ENCODE assay signal across 1 cellular context in the genomic region with DNA sequence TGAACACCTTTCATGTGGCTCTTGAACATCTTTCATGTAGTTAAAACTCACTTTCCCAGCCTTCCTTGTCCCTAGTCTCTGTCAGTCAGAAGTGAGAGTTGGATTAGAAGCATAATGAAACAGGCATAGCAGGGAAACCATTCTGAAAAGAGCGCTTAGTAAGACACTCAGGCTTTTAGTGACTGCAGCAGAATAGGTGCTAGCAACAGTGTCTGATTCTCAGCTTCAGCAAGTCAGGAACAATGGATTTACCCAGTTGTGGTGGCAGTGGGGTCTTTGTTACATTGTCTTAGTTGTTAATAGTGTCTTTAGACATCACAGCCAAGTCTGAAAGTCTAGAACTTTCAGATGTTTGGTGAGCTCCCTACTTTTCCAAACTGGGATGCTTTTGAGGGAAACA.
TF ChIP-seq lines count a peak whose summit lies in the region.

No MANE protein-coding gene starts in this region.

TF ChIP-seq in WTC11, 78 proteins besides CTCF, POLR2A, EP300 and RAD21 (continued from another document):
- TF ChIP-seq, protein P1, sequence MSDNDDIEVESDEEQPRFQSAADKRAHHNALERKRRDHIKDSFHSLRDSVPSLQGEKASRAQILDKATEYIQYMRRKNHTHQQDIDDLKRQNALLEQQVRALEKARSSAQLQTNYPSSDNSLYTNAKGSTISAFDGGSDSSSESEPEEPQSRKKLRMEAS (CRISPR knock-in tag; IDR thresholded peaks at IDR 0.05) = no peak
- no peak for TF ChIP-seq MYBL2 (CRISPR knock-in tag; IDR thresholded peaks at IDR 0.05)
- no peak for TF ChIP-seq ZNF263 (CRISPR knock-in tag; IDR thresholded peaks at IDR 0.05; ENCODE audit: low read depth)
- no peak for TF ChIP-seq KAT7 (CRISPR knock-in tag; IDR thresholded peaks at IDR 0.05; ENCODE audit: borderline replicate concordance)
- TF ChIP-seq, protein P2, sequence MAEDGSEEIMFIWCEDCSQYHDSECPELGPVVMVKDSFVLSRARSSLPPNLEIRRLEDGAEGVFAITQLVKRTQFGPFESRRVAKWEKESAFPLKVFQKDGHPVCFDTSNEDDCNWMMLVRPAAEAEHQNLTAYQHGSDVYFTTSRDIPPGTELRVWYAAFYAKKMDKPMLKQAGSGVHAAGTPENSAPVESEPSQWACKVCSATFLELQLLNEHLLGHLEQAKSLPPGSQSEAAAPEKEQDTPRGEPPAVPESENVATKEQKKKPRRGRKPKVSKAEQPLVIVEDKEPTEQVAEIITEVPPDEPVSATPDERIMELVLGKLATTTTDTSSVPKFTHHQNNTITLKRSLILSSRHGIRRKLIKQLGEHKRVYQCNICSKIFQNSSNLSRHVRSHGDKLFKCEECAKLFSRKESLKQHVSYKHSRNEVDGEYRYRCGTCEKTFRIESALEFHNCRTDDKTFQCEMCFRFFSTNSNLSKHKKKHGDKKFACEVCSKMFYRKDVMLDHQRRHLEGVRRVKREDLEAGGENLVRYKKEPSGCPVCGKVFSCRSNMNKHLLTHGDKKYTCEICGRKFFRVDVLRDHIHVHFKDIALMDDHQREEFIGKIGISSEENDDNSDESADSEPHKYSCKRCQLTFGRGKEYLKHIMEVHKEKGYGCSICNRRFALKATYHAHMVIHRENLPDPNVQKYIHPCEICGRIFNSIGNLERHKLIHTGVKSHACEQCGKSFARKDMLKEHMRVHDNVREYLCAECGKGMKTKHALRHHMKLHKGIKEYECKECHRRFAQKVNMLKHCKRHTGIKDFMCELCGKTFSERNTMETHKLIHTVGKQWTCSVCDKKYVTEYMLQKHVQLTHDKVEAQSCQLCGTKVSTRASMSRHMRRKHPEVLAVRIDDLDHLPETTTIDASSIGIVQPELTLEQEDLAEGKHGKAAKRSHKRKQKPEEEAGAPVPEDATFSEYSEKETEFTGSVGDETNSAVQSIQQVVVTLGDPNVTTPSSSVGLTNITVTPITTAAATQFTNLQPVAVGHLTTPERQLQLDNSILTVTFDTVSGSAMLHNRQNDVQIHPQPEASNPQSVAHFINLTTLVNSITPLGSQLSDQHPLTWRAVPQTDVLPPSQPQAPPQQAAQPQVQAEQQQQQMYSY (CRISPR knock-in tag; IDR thresholded peaks at IDR 0.05) = no peak
- no peak for TF ChIP-seq ZNF219 (CRISPR knock-in tag; IDR thresholded peaks at IDR 0.05; ENCODE audit: borderline replicate concordance)
- TF ChIP-seq, protein P3, sequence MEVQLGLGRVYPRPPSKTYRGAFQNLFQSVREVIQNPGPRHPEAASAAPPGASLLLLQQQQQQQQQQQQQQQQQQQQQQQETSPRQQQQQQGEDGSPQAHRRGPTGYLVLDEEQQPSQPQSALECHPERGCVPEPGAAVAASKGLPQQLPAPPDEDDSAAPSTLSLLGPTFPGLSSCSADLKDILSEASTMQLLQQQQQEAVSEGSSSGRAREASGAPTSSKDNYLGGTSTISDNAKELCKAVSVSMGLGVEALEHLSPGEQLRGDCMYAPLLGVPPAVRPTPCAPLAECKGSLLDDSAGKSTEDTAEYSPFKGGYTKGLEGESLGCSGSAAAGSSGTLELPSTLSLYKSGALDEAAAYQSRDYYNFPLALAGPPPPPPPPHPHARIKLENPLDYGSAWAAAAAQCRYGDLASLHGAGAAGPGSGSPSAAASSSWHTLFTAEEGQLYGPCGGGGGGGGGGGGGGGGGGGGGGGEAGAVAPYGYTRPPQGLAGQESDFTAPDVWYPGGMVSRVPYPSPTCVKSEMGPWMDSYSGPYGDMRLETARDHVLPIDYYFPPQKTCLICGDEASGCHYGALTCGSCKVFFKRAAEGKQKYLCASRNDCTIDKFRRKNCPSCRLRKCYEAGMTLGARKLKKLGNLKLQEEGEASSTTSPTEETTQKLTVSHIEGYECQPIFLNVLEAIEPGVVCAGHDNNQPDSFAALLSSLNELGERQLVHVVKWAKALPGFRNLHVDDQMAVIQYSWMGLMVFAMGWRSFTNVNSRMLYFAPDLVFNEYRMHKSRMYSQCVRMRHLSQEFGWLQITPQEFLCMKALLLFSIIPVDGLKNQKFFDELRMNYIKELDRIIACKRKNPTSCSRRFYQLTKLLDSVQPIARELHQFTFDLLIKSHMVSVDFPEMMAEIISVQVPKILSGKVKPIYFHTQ (CRISPR knock-in tag; IDR thresholded peaks at IDR 0.05) = no peak
- TF ChIP-seq, protein P4, sequence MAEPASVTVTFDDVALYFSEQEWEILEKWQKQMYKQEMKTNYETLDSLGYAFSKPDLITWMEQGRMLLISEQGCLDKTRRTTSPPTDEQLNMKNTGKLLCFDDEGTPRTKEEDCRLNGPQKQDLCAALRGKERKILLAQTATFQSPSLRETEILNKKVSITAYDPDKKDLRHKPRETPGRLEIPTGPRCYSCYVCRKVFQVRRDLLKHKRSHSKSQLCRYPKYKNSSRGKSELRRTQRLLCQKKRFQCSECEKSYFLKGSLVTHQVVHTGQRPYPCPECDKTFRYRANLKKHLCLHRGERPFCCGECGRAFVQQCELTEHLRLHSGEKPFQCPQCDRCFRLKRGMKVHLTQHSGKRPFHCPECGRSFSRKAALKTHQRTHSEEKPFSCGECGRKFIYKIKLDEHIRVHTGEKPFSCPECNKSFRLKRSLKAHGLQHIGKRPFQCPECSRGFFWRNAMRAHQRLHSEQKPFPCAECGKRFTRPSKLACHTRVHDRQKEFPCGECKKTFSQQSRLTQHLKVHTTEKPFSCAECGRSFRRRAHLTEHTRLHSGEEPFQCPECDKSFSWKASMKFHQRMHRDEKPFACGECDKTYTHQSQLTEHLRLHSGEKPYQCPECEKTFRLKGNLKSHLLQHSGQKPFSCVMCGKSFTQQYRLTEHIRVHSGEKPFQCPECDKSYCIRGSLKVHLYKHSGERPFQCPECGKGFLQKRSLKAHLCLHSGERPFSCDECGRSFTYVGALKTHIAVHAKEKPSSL (CRISPR knock-in tag; conservative IDR thresholded peaks at IDR 0.05) = no peak
